In the genomic region with DNA sequence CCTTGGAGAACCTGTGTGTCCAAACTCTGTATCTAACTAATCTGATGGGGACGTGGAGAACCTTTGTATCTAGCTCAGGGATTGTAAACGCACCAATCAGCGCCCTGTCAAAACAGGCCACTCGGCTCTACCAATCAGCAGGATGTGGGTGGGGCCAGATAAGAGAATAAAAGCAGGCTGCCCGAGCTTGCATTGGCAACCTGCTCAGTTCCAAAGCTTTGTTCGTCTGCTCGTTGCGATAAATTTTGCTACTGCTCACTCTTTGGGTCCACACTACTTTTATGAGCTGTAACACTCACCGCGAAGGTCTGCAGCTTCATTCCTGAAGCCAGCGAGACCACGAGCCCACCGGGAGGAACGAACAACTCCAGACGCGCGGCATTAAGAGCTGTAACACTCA, we compare ENCODE assay signal across 5 cellular contexts. TPM values are rescaled to one million over a fixed set of nuclear protein-coding genes. Genes with fewer than 3 reads are reported as not detected.
"Had no signal": no experiment of that assay in that cellular context is flagged by ENCODE, and none has a peak within 500 bp of the region (broad histone marks: within the 10 kb centered on the region; RNA-seq: fewer than 3 reads in every experiment).

No MANE protein-coding gene starts in this region.

RNA-seq across cellular contexts. Expression of gene SYNGR1, which starts 8.4 kb away (rescaled TPM):
- total RNA-seq: activated CD4-positive, alpha-beta memory T cell treated with anti-CD3 and anti-CD28 coated beads for 36 hours; activated CD4-positive, alpha-beta T cell treated with anti-CD3 and anti-CD28 coated beads, Interleukin-2, amount 10 ng/mL, durations not matched to agents 24 days and 14 days; activated T-helper 1 cell treated with anti-CD3 and anti-CD28 coated beads, Interleukin-12 subunit alpha, Interleukin-12 subunit beta, Interleukin-2, Interleukin-4 antibody, amounts not matched to agents 30 ng/mL and 10 ng/mL and 1 ng/mL, durations not matched to agents 14 hours and 24 hours and 36 hours; activated T-helper 2 cell treated with anti-CD3 and anti-CD28 coated beads, Interferon-gamma antibody, Interleukin-2, Interleukin-4, amounts not matched to agents 10 μg/mL and 5 μg/mL and 100 μg/mL, durations not matched to agents 14 hours and 24 hours and 36 hours; T-helper 1 cell treated with Interleukin-12 subunit alpha and Interleukin-12 subunit beta and Interleukin-4 antibody, amounts not matched to agents 30 ng/mL and 1 ng/mL, for 36 hours had no signal
